Comparison of ENCODE assay signal across 8 cellular contexts in genomic region chr2:174247474-174248186, GRCh38. TPM values are rescaled to one million over a fixed set of nuclear protein-coding genes. Genes with fewer than 3 reads are reported as not detected.
A peak's percentile ranks its signal among the peaks of the same experiment; 100 is the strongest.
DNase-seq lines count a peak whose midpoint lies in the region; TF ChIP-seq lines count a peak whose summit lies in the region.

No MANE protein-coding gene starts in this region.

- in situ Hi-C loops in astrocyte of the spinal cord (cut with HindIII; ENCODE audit: low sequenced_read_pairs): no loop called here

- H3K27ac Mint-ChIP-seq in immature natural killer cell: peak overlapping the region; percentile 17 to 85 (median 76)

- H3K27me3 ChIP-seq in MM.1S (replicated peaks; ENCODE audit: insufficient read depth, low read length): no peaks in the 10 kb centered on the region
- no peaks in the 10 kb centered on the region for H3K27me3 ChIP-seq in spleen (replicated peaks in 1 of 7)

- peak overlapping the region; percentile 92 for H2AFZ ChIP-seq in MM.1S (ENCODE audit: low read length)

- H3K4me3 Mint-ChIP-seq in immature natural killer cell: peak overlapping the region; percentile 76 to 90 (median 87)

- no peaks in the 10 kb centered on the region for H3K27me3 Mint-ChIP-seq in immature natural killer cell (ENCODE audit: low read depth in 3 of 3)

- peaks cover 0 to 1% (median 0%) of the 10 kb centered on the region in 6 donors for H3K9me3 Mint-ChIP-seq in immature natural killer cell

- 17 to 24% (median 21%) methylated on average over 11 to 14 of the region's 14 CpGs for WGBS in spleen, 5 donors

- intact Hi-C loops in spleen (cut with DNase I; ENCODE audit: low total_unique reads): no loop called here

- no peaks in the 10 kb centered on the region for H3F3A ChIP-seq in MM.1S (ENCODE audit: insufficient read depth, low read length)

- peaks cover 5 to 33% of the 10 kb centered on the region in 2 experiments; a peak in 2 of 3 replicates for H3K36me3 ChIP-seq in HEK293 (ENCODE audit: control insufficient read depth in 2 of 2, insufficient read depth in 1 of 2, low read length in 2 of 2)
- H3K36me3 ChIP-seq in MM.1S (replicated peaks; ENCODE audit: insufficient read depth, low read length): peaks cover 8% of the 10 kb centered on the region; the same call in 1 of the 2 replicates
- peaks cover 0 to 31% (median 7%) of the 10 kb centered on the region in 6 donors for H3K36me3 ChIP-seq in spleen

- H3K4me1 Mint-ChIP-seq in immature natural killer cell: peaks cover 20 to 44% of the 10 kb centered on the region in 2 donors

- CTCF ChIA-PET in HEK293 (lab: Yijun Ruan, JAX): interaction anchor here (1.1 to 1.5 kb wide), 2 partner anchors 89 to 94 kb away, joined by 4 to 5 read pairs; no protein-coding TSS in a partner anchor

- no peak for TF ChIP-seq CTCF in HEK293 (tag by site-specific recombination; IDR thresholded peaks at IDR 0.05)
- no peak for TF ChIP-seq CTCF in MM.1S (IDR thresholded peaks at IDR 0.05; ENCODE audit: low read length)
- no peak for TF ChIP-seq CTCF in astrocyte of the spinal cord (IDR thresholded peaks at IDR 0.05; ENCODE audit: low read depth, low read length)
- no peak for TF ChIP-seq CTCF in spleen (IDR thresholded peaks at IDR 0.05 in 8 of 11, conservative IDR thresholded peaks at IDR 0.05 in 3 of 11)

- no peaks in the 10 kb centered on the region for H4K20me1 ChIP-seq in MM.1S (ENCODE audit: insufficient read depth, low read length)

- H3K79me2 ChIP-seq in MM.1S (ENCODE audit: low read length): peaks cover 54% of the 10 kb centered on the region

- H3K9me2 ChIP-seq in MM.1S (replicated peaks; ENCODE audit: insufficient read depth, low read length): no peaks in the 10 kb centered on the region

- TF ChIP-seq POLR2A in spleen (IDR thresholded peaks at IDR 0.05): no peak

- peak overlapping the region; percentile 74 for H3K4me2 ChIP-seq in MM.1S (ENCODE audit: low read depth, low read length)

- H3K9ac ChIP-seq in MM.1S (ENCODE audit: low read length): peak overlapping the region; percentile 80

- H3K4me3 ChIP-seq in HEK293 (ENCODE audit: low read depth, low read length): peak overlapping the region; percentile 84
- peak overlapping the region; percentile 76 for H3K4me3 ChIP-seq in MM.1S (ENCODE audit: low read length)
- peak overlapping the region; percentile 73 for H3K4me3 ChIP-seq in astrocyte of the spinal cord (ENCODE audit: low read depth, low read length)
- H3K4me3 ChIP-seq in spleen: peak overlapping the region; percentile 62 to 90 (median 85)

- POLR2A ChIA-PET in HEK293 (lab: Yijun Ruan, JAX): interaction anchor here (0.6 to 1.6 kb wide), 5 partner anchors 11 to 94 kb away, joined by 3 to 5 read pairs (median 4); no protein-coding TSS in a partner anchor

- peaks cover 0 to 7% (median 7%) of the 10 kb centered on the region in 3 donors for H3K36me3 Mint-ChIP-seq in immature natural killer cell

- H3K4me1 ChIP-seq in HEK293 (ENCODE audit: control insufficient read depth, insufficient read depth, low read length): peaks cover 6% of the 10 kb centered on the region; the same call in 1 of the 2 replicates
- H3K4me1 ChIP-seq in MM.1S (ENCODE audit: low read length): no peaks in the 10 kb centered on the region
- H3K4me1 ChIP-seq in spleen: peaks cover 5 to 29% (median 23%) of the 10 kb centered on the region in 6 donors

- no peaks in the 10 kb centered on the region for H3K9me3 ChIP-seq in HEK293 (ENCODE audit: control insufficient read depth, insufficient read depth, low read depth, low read length)
- no peaks in the 10 kb centered on the region for H3K9me3 ChIP-seq in MM.1S (replicated peaks; ENCODE audit: insufficient read depth, low read length)
- no peaks in the 10 kb centered on the region for H3K9me3 ChIP-seq in spleen

- H3K27ac ChIP-seq in HEK293 (ENCODE audit: extremely low read depth, low read depth, low read length): peak overlapping the region; percentile 95
- H3K27ac ChIP-seq in MM.1S (ENCODE audit: low read length): peak overlapping the region; percentile 51; the same call in 1 of the 2 replicates
- peak overlapping the region; percentile 44 to 86 (median 82) for H3K27ac ChIP-seq in spleen

- peak; percentile 42 for DNase-seq in NCI-H146 (lab: John Stamatoyannopoulos, UW)
- no peak for DNase-seq in NCI-H146 treated with DMSO at 0.1 percent for 48 hours (lab: John Stamatoyannopoulos, UW; ENCODE audit: unreplicated experiment)
- DNase-seq in MM.1S: peak; percentile 36
- DNase-seq in astrocyte of the spinal cord (ENCODE audit: low read depth, low spot score): peak; percentile 28
- no peak for DNase-seq in immature natural killer cell
- DNase-seq in spleen: no peak
- no peak for DNase-seq in cortex of kidney (lab: John Stamatoyannopoulos, UW)

TF ChIP-seq in HEK293, 187 proteins besides CTCF, POLR2A, EP300 and RAD21:
- no peak for TF ChIP-seq ZNF2 (tag by site-specific recombination; IDR thresholded peaks at IDR 0.05)
- peak; percentile 86 for TF ChIP-seq ZFHX2 (tag by site-specific recombination; conservative IDR thresholded peaks at IDR 0.05)
- 0 out of 2 replicates have a peak, but pooled peaks have one; percentile 11 for TF ChIP-seq SCRT1 (tag by site-specific recombination; IDR thresholded peaks at IDR 0.05; ENCODE audit: borderline replicate concordance)
- peak; percentile 5; the same call in 1 of the 2 replicates for TF ChIP-seq SP2 (tag by site-specific recombination; IDR thresholded peaks at IDR 0.05)
- peak; percentile 89; the same call in 1 of the 2 replicates for TF ChIP-seq SCRT2 (tag by site-specific recombination; IDR thresholded peaks at IDR 0.05)
- TF ChIP-seq EGR2 (tag by site-specific recombination; IDR thresholded peaks at IDR 0.05; ENCODE audit: low read depth): peak; percentile 76
- TF ChIP-seq SP7 (tag by site-specific recombination; IDR thresholded peaks at IDR 0.05): no peak
- peak; percentile 61 for TF ChIP-seq ZNF335 (tag by site-specific recombination; conservative IDR thresholded peaks at IDR 0.05)
- no peak for TF ChIP-seq ZNF549 (tag by site-specific recombination; IDR thresholded peaks at IDR 0.05)
- TF ChIP-seq ZNF341 (tag by site-specific recombination; IDR thresholded peaks at IDR 0.05; ENCODE audit: low read depth): peak; percentile 19; the same call in 1 of the 2 replicates

RNA-seq across cellular contexts. Expression of gene OLA1, which starts 0.7 kb away (rescaled TPM):
- 10 to 100 TPM; 80.6 to 95.7 (median 84.3) TPM for polyA plus RNA-seq in immature natural killer cell
- 10 to 100 TPM; 35.0 to 50.0 (median 41.5) TPM for total RNA-seq in spleen
- 10 to 100 TPM; 42.2 to 66.0 (median 48.3) TPM for polyA plus RNA-seq in spleen

Comparison
In these comparisons a context has a peak if more than half of its experiments do, and no peak if none do; other contexts are left out.
1. DNase-seq: peak in NCI-H146 (single experiment), MM.1S (single experiment) and astrocyte of the spinal cord (single experiment); none in NCI-H146 treated with DMSO at 0.1 percent for 48 hours (single experiment), immature natural killer cell (0 of 3), spleen (single experiment) and cortex of kidney (single experiment).
2. Peak in every context shown above with its lines, with median percentiles within 50 percentile points of each other: H3K27ac ChIP-seq and H3K4me3 ChIP-seq.